In the genomic region with DNA sequence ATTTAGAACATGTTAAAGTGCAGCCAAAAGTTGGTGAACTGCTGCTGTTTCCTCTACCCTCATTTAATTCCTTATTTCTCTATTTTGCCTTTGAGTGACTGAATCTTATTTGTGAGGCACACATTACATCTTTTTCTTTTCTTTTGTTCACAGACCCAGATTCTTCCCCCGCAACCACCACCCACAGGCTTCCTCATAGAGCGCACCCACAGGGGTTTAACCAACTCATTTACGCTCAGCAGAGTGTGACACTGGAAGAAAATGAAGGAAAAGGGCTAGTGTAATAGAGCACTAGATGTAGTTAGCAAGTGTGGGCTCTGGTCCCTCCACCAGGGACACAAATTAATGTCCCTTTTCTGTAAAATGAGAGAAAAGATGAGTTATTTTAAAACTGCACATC, we compare ENCODE assay signal across 16 cellular contexts.
DNase-seq lines count a peak whose midpoint lies in the region; ATAC-seq and TF ChIP-seq lines count a peak whose summit lies in the region.
"Had no signal": no experiment of that assay in that cellular context is flagged by ENCODE, and none has a peak within 500 bp of the region (broad histone marks: within the 10 kb centered on the region; RNA-seq: fewer than 3 reads in every experiment).

No MANE protein-coding gene starts in this region.

- no peak overlapping the region for H3K18ac ChIP-seq in mesendoderm (ENCODE audit: low read length)

- H3K9ac ChIP-seq in endodermal cell (ENCODE audit: extremely low read depth, low read length, poor library complexity, severe bottlenecking) (no peak overlapping the region), mesendoderm (ENCODE audit: low read length) (no peak overlapping the region)

- H3K27me3 ChIP-seq in A673 (replicated peaks; ENCODE audit: insufficient read depth, low read depth, low read length, poor library complexity) (no peaks in the 10 kb centered on the region), endodermal cell (ENCODE audit: control insufficient read depth, insufficient read depth, low read length, poor library complexity, severe bottlenecking) (no peaks in the 10 kb centered on the region), mesendoderm (ENCODE audit: insufficient read depth, low read length, poor library complexity) (no peaks in the 10 kb centered on the region)

- H4K8ac ChIP-seq in mesendoderm (ENCODE audit: low read depth, low read length), result no peak overlapping the region

- H3K4me3 ChIP-seq in A673 (ENCODE audit: low read depth, low read length, poor library complexity, severe bottlenecking) (no peak overlapping the region), endodermal cell (ENCODE audit: low read length) (no peak overlapping the region), mesendoderm (ENCODE audit: low read length) (no peak overlapping the region)

- peak overlapping the region; percentile 63 for H3K27ac Mint-ChIP-seq in endodermal cell
- H3K27ac Mint-ChIP-seq: B cell; CD4-positive, alpha-beta T cell had no signal

- H3K4me1 ChIP-seq in A673 (ENCODE audit: insufficient read depth, low read length, poor library complexity, severe bottlenecking) (peaks cover 3% of the 10 kb centered on the region), endodermal cell (ENCODE audit: control insufficient read depth, insufficient read depth, low read length) (peaks cover 12% of the 10 kb centered on the region), mesendoderm (ENCODE audit: control insufficient read depth, low read depth, low read length) (no peaks in the 10 kb centered on the region)

- H2BK120ac ChIP-seq in mesendoderm (ENCODE audit: low read depth, low read length), result no peak overlapping the region

- H3K56ac ChIP-seq in mesendoderm (ENCODE audit: low read length), result no peak overlapping the region

- no peaks in the 10 kb centered on the region for H3K27me3 Mint-ChIP-seq in endodermal cell (ENCODE audit: insufficient read depth)

- no peak overlapping the region for H3K4me3 Mint-ChIP-seq in endodermal cell
- H3K4me3 Mint-ChIP-seq: B cell; CD4-positive, alpha-beta T cell had no signal

- no TSS peak for BruUV-seq in A673 (replicated peaks; lab: Mats Ljungman, UMichigan)

- H3K36me3 ChIP-seq in A673 (ENCODE audit: insufficient read depth, low read length, poor library complexity, severe bottlenecking) (no peaks in the 10 kb centered on the region), endodermal cell (ENCODE audit: control insufficient read depth, insufficient read depth, low read length) (no peaks in the 10 kb centered on the region), mesendoderm (ENCODE audit: control insufficient read depth, insufficient read depth, low read length) (no peaks in the 10 kb centered on the region)

- no peaks in the 10 kb centered on the region for H3K9me3 ChIP-seq in A673 (ENCODE audit: low read depth, low read length, poor library complexity, severe bottlenecking)
- H3K9me3 ChIP-seq in endodermal cell (ENCODE audit: control insufficient read depth, low read length), result no peaks in the 10 kb centered on the region

- H3K79me1 ChIP-seq in mesendoderm (ENCODE audit: low read length), result no peaks in the 10 kb centered on the region

- H3K9me3 Mint-ChIP-seq in endodermal cell, result no peaks in the 10 kb centered on the region

- POLR2A ChIA-PET in A673 (lab: Charles Lee; ENCODE audit: low non-redundant PET), result no interaction called here

- no peak overlapping the region for H3K4ac ChIP-seq in mesendoderm (ENCODE audit: low read depth, low read length)

- in situ Hi-C loops in KBM-7 (cut with MboI; ENCODE audit: low pct_unique_long_range_greater_than_20kb, low sequenced_read_pairs), result no loop called here

- H3K23ac ChIP-seq in mesendoderm (ENCODE audit: low read length), result no peak overlapping the region

- TF ChIP-seq CTCF in A673 (conservative IDR thresholded peaks at IDR 0.05; ENCODE audit: low read depth, low read length), result 0 out of 2 replicates have a peak, but pooled peaks have one; percentile 12
- peak; percentile 11 for TF ChIP-seq CTCF in endodermal cell (conservative IDR thresholded peaks at IDR 0.05)

- H2BK15ac ChIP-seq in mesendoderm (replicated peaks; ENCODE audit: low read depth), result no peak overlapping the region

- intact Hi-C loops in A673 (cut with micrococcal nuclease; ENCODE audit: unreplicated experiment), result no loop called here

- no peak overlapping the region for H4K5ac ChIP-seq in mesendoderm (ENCODE audit: low read length)

- H2AK5ac ChIP-seq in mesendoderm (ENCODE audit: low read length), result no peak overlapping the region

- CTCF ChIA-PET in A673 (lab: Charles Lee), result no interaction called here

- no peak overlapping the region for H3K27ac ChIP-seq in A673 (ENCODE audit: low read depth, low read length, poor library complexity, severe bottlenecking)
- no peak overlapping the region for H3K27ac ChIP-seq in endodermal cell (ENCODE audit: low read depth, low read length)
- H3K27ac ChIP-seq in mesendoderm (ENCODE audit: low read depth, low read length), result no peak overlapping the region

- 77% methylated on average over 3 of the region's 3 CpGs; no CpG with 5 or more reads in 1 of the 2 experiments for WGBS in endodermal cell (ENCODE audit: insufficient coverage in 1 of 2, insufficient read length in 1 of 2), 2 experiments
- no CpG with 5 or more reads among the region's 3 CpGs for WGBS in mesendoderm (ENCODE audit: extremely low coverage, insufficient coverage, low lambda C conversion rate)

- no peaks in the 10 kb centered on the region for H3K79me2 ChIP-seq in mesendoderm (ENCODE audit: control insufficient read depth, insufficient read depth, low read length)

- no peaks in the 10 kb centered on the region for H3K36me3 Mint-ChIP-seq in endodermal cell (ENCODE audit: low read depth)

- no peak for ATAC-seq in HG03045 (IDR thresholded peaks at IDR 0.05; ENCODE audit: unreplicated experiment)
- ATAC-seq: HepG2 had no signal

- H3K4me1 Mint-ChIP-seq in endodermal cell, result peaks cover 40% of the 10 kb centered on the region
- H3K4me1 Mint-ChIP-seq: B cell had no signal

- DNase-seq in A673 (ENCODE audit: low spot score) (peak; percentile 72), KBM-7 (peak; percentile 59), endodermal cell (peak; percentile 72), mesendoderm (peak; percentile 57), SKM-1 treated with dmso at 0.1 percent for 144 hours (lab: John Stamatoyannopoulos, UW; ENCODE audit: unreplicated experiment) (no peak)
- no peak for DNase-seq in activated naive CD4-positive, alpha-beta T cell treated with anti-CD3 and anti-CD28 coated beads, Interleukin-2, amount 50 U/mL, for 16 hours
- no peak for DNase-seq in activated T-cell treated with anti-CD3 and anti-CD28 coated beads, Interleukin-2, amount 50 U/mL, for 48 hours
- DNase-seq: 8988T; ACHN; C1 segment of cervical spinal cord; Calu3; CD4-positive, alpha-beta T cell; DMS 273 treated with DMSO at 0.1 percent for 48 hours had no signal

- no peak overlapping the region for H3K4me2 ChIP-seq in mesendoderm (ENCODE audit: low read length)

- H2BK5ac ChIP-seq in mesendoderm (ENCODE audit: low read length), result no peak overlapping the region

Comparison
In these comparisons a context has a peak if more than half of its experiments do, and no peak if none do; other contexts are left out.
1. DNase-seq: peak in A673 (single experiment), KBM-7 (single experiment), endodermal cell (single experiment) and mesendoderm (single experiment); none in activated naive CD4-positive, alpha-beta T cell treated with anti-CD3 and anti-CD28 coated beads, Interleukin-2, amount 50 U/mL, for 16 hours (single experiment), activated T-cell treated with anti-CD3 and anti-CD28 coated beads, Interleukin-2, amount 50 U/mL, for 48 hours (0 of 2) and SKM-1 treated with dmso at 0.1 percent for 144 hours (single experiment).